Comparison of ENCODE assay signal across 9 cellular contexts in genomic region chr2:217837001-217837491, GRCh38.
A peak's percentile ranks its signal among the peaks of the same experiment; 100 is the strongest.
DNase-seq lines count a peak whose midpoint lies in the region; ATAC-seq and TF ChIP-seq lines count a peak whose summit lies in the region.
"Had no signal": no experiment of that assay in that cellular context is flagged by ENCODE, and none has a peak within 500 bp of the region (broad histone marks: within the 10 kb centered on the region; RNA-seq: fewer than 3 reads in every experiment).

No MANE protein-coding gene starts in this region.

- peaks cover 4 to 36% (median 9%) of the 10 kb centered on the region in 3 donors for H3K36me3 ChIP-seq in tibial nerve

- ATAC-seq in HG02885 (IDR thresholded peaks at IDR 0.05; ENCODE audit: poor library complexity, unreplicated experiment): no peak
- no peak for ATAC-seq in HG02884 (IDR thresholded peaks at IDR 0.05; ENCODE audit: unreplicated experiment)
- no peak for ATAC-seq in HG02973 (IDR thresholded peaks at IDR 0.05; ENCODE audit: unreplicated experiment)

- peak overlapping the region; percentile 4 for H3K4me3 ChIP-seq in coronary artery
- H3K4me3 ChIP-seq in lower leg skin (ENCODE audit: low read depth, poor library complexity, severe bottlenecking): no peak overlapping the region
- no peak overlapping the region for H3K4me3 ChIP-seq in tibial nerve

- no peaks in the 10 kb centered on the region for H3K9me3 ChIP-seq in tibial nerve

- peaks cover 0 to 98% (median 61%) of the 10 kb centered on the region in 4 donors for H3K4me1 ChIP-seq in tibial nerve

- peak overlapping the region; percentile 79 to 97 for H3K27ac ChIP-seq in coronary artery
- peak overlapping the region; percentile 65 to 93 (median 79) for H3K27ac ChIP-seq in tibial nerve
- H3K27ac ChIP-seq: 22Rv1 had no signal

- intact Hi-C loops in lower leg skin (cut with DNase I; ENCODE audit: low total_unique reads): no loop called here

- TF ChIP-seq POLR2A in lower leg skin (IDR thresholded peaks at IDR 0.05) (no peak), tibial nerve (IDR thresholded peaks at IDR 0.05) (no peak)

- TF ChIP-seq CTCF in coronary artery (IDR thresholded peaks at IDR 0.05) (no peak), lower leg skin (IDR thresholded peaks at IDR 0.05) (no peak), tibial nerve (IDR thresholded peaks at IDR 0.05) (peak; percentile 4 to 57 (median 38))

- H3K27me3 ChIP-seq in tibial nerve: no peaks in the 10 kb centered on the region

- 32 to 36% methylated on average over 7 to 8 of the region's 8 CpGs for WGBS in lower leg skin, 2 donors
- 31 to 32% methylated on average over 6 to 8 of the region's 8 CpGs for WGBS in tibial nerve, 2 donors

- DNase-seq in DMS 273 (lab: John Stamatoyannopoulos, UW; ENCODE audit: unreplicated experiment) (peak; percentile 61), DMS 273 treated with DMSO at 0.1 percent for 48 hours (lab: John Stamatoyannopoulos, UW) (no peak), coronary artery (ENCODE audit: low spot score) (peak; percentile 91), lower leg skin (ENCODE audit: low spot score in 2 of 2) (peak; percentile 78 to 96), tibial nerve (ENCODE audit: low spot score in 2 of 2) (peak; percentile 77 to 80)

- TF ChIP-seq EP300 in tibial nerve (IDR thresholded peaks at IDR 0.05): peak in 1 of 2 donors; percentile 97

Comparison
In these comparisons a context has a peak if more than half of its experiments do, and no peak if none do; other contexts are left out.
1. CTCF ChIP-seq: peak in tibial nerve (5 of 5); none in coronary artery (single experiment) and lower leg skin (0 of 3).